ENCODE assay signal across 8 cellular contexts in the genomic region with DNA sequence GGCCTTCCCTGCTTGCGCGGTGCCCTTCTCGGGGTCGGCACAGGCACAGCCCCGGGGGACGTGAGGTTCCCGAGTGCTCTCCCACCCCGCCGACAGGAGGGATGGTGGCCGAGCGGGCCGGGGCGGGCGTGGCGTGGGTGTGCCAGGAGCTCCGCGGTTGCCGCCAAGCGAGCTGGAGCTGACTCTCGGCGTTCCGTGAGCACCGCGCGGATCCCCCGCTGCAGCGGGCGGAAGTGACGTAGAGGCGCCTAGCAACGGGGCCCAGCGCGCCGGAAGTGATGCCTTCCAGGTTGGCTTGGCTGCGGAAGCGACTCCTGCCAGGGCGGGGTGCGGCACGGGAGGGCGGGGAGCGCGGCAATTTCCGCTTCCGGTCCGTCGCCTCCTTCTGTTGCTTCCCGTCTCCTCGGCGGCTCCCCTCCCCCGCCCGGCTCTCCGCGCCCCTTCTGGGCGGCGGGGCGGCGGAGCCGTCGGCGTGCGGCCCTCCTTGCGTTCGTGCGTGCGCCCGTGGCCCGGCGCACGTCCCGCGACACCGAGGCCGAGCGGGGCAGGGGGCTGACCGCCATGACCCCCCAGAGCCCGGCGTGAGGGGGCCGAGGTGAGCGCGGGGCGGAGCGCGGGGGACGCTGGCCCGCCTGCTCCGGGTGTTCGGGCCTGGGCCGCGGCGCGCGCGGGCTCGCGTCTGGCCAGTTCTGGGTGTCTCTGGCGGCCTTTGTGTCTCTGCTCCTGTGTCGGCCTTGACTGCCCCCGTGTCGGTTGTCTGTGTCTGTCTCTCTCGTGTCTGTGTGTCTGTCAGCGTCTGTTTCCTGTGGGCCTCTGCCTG. TPM values are rescaled to one million over a fixed set of nuclear protein-coding genes. Genes with fewer than 3 reads are reported as not detected.
DNase-seq lines count a peak whose midpoint lies in the region; ATAC-seq and TF ChIP-seq lines count a peak whose summit lies in the region.

Gene EPN1 (plus strand): TSS at position 386 of the 820 bp plus-strand sequence. CDS start 3,402 bp downstream, outside the sequence.

- peak within 1 kb of the TSS; percentile 93 for H3K4me3 ChIP-seq in Jurkat, Clone E6-1 (ENCODE audit: low read length)
- H3K4me3 ChIP-seq in PC-3 (ENCODE audit: low read length) = peak within 1 kb of the TSS; percentile 85
- peak within 1 kb of the TSS; percentile 60 for H3K4me3 ChIP-seq in epithelial cell of proximal tubule (ENCODE audit: low read depth, low read length)

- peak; percentile 43 for ATAC-seq in GM21619 (IDR thresholded peaks at IDR 0.05; ENCODE audit: unreplicated experiment)
- ATAC-seq in PC-3 = peak; percentile 71

- peaks cover 29% of the 10 kb centered on the region for H3K36me3 ChIP-seq in PC-3 (ENCODE audit: low read depth, low read length)

- no peak for TF ChIP-seq CTCF in PC-3 (conservative IDR thresholded peaks at IDR 0.05; ENCODE audit: low read depth, low read length)
- TF ChIP-seq CTCF in epithelial cell of proximal tubule (conservative IDR thresholded peaks at IDR 0.05; ENCODE audit: low read depth, low read length) = no peak

- CTCF ChIA-PET in PC-3 (lab: Charles Lee) = no interaction called here

- DNase-seq in DMS114 treated with DMSO at 0.1 percent for 48 hours (lab: John Stamatoyannopoulos, UW; ENCODE audit: unreplicated experiment) (peak; percentile 93), PC-3 (peak; percentile 99), activated T-cell treated with anti-CD3 and anti-CD28 coated beads for 48 hours (ENCODE audit: low read depth) (peak; percentile 98), epithelial cell of proximal tubule (ENCODE audit: low read depth) (peak; percentile 48), mucosa of gallbladder (ENCODE audit: low spot score) (peak; percentile 96)
- DNase-seq in Jurkat, Clone E6-1 (ENCODE audit: low read depth, low spot score) = peak; percentile 94
- peak; percentile 97 for DNase-seq in stimulated activated CD8-positive, alpha-beta memory T cell treated with anti-CD3 and anti-CD28 coated beads, Interleukin-4, amount 100 ng/mL, for 24 hours (ENCODE audit: low read depth)

- intact Hi-C loops in PC-3 (cut with micrococcal nuclease) = no loop called here

- H3K79me2 ChIP-seq in PC-3 (ENCODE audit: low read length) = peaks cover 83% of the 10 kb centered on the region

- H3K9me3 ChIP-seq in PC-3 (ENCODE audit: low read length) = no peaks in the 10 kb centered on the region

- no TSS peak for BruUV-seq in PC-3 (replicated peaks; lab: Mats Ljungman, UMichigan)

- no peaks in the 10 kb centered on the region for H3K27me3 ChIP-seq in PC-3 (ENCODE audit: low read length)

- POLR2A ChIA-PET in PC-3 (lab: Charles Lee; ENCODE audit: unreplicated experiment) = no interaction called here

- peak within 1 kb of the TSS; percentile 90 for H3K4me2 ChIP-seq in PC-3 (ENCODE audit: low read length)

- peak within 1 kb of the TSS; percentile 62 for H3K27ac ChIP-seq in PC-3 (ENCODE audit: low read length)

- peak within 1 kb of the TSS; percentile 48 for H2AFZ ChIP-seq in PC-3 (ENCODE audit: low read length)

- H3K4me1 ChIP-seq in PC-3 (ENCODE audit: insufficient read depth, low read length) = peaks cover 29% of the 10 kb centered on the region

- peaks cover 12% of the 10 kb centered on the region for H3F3A ChIP-seq in PC-3 (ENCODE audit: low read length, unreplicated experiment)

- peak within 1 kb of the TSS; percentile 88 for H3K9ac ChIP-seq in PC-3 (ENCODE audit: low read length)

- H4K20me1 ChIP-seq in PC-3 (ENCODE audit: low read length) = peaks cover 35% of the 10 kb centered on the region

- no peaks in the 10 kb centered on the region for H3K9me2 ChIP-seq in PC-3 (replicated peaks; ENCODE audit: low read length)

RNA-seq across cellular contexts. Expression of gene EPN1, which starts in this region (rescaled TPM):
- polyA plus RNA-seq in Jurkat, Clone E6-1 (2012; ENCODE audit: insufficient read depth, insufficient read length) = 74.3 TPM
- total RNA-seq in PC-3 (2014; rRNA removed) = 203 and 240 TPM in 2 replicates
- 102 and 151 TPM in 2 replicates for total RNA-seq in epithelial cell of proximal tubule
- 172 TPM for total RNA-seq in mucosa of gallbladder

Comparison
In these comparisons a context has a peak if more than half of its experiments do, and no peak if none do; other contexts are left out.
1. Peak in every context shown above with its lines: DNase-seq, ATAC-seq, H3K4me3 ChIP-seq and H3K27ac ChIP-seq.
2. DNase-seq: peak in every context shown above with its lines; median percentile 99 in PC-3; 98 in activated T-cell treated with anti-CD3 and anti-CD28 coated beads for 48 hours; 97 in stimulated activated CD8-positive, alpha-beta memory T cell treated with anti-CD3 and anti-CD28 coated beads, Interleukin-4, amount 100 ng/mL, for 24 hours; 96 in mucosa of gallbladder; 94 in Jurkat, Clone E6-1; 93 in DMS114 treated with DMSO at 0.1 percent for 48 hours; 48 in epithelial cell of proximal tubule.